Comparison of ENCODE assay signal across 24 cellular contexts in the genomic region with DNA sequence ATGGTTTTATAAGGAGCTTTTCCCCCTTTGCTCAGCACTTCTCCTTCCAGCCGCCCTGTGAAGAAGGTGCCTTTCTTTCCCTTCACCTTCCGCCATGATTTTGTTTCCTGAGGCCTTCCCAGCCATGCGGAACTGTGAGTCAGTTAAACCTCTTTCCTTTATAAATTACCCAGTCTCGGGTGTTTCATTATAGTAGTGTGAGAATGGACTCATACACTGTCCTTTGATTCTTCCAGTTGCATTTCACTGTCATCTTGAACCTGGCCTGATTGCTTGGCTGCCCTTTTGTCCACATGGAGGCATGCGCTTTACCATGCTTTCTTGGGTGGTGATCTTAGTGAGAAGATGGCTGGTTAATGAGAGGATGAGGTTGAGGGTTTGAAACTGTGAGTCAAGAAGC. TPM values are rescaled to one million over a fixed set of nuclear protein-coding genes. Genes with fewer than 3 reads are reported as not detected.
DNase-seq lines count a peak whose midpoint lies in the region; ATAC-seq and TF ChIP-seq lines count a peak whose summit lies in the region.
"Had no signal": no experiment of that assay in that cellular context is flagged by ENCODE, and none has a peak within 500 bp of the region (broad histone marks: within the 10 kb centered on the region; RNA-seq: fewer than 3 reads in every experiment).

No MANE protein-coding gene starts in this region.

- H2AK5ac ChIP-seq in IMR-90 (ENCODE audit: low read depth, low read length), result no peak overlapping the region

- no peaks in the 10 kb centered on the region for H3K27me3 ChIP-seq in IMR-90 (ENCODE audit: control insufficient read depth, insufficient read depth, low read length)
- H3K27me3 ChIP-seq in gastrocnemius medialis, result no peaks in the 10 kb centered on the region

- TF ChIP-seq CTCF in IMR-90 (conservative IDR thresholded peaks at IDR 0.05; ENCODE audit: low read depth, low read length) (no peak), gastrocnemius medialis (IDR thresholded peaks at IDR 0.05 in 4 of 5, conservative IDR thresholded peaks at IDR 0.05 in 1 of 5) (no peak)

- H3K4me2 ChIP-seq in IMR-90 (ENCODE audit: low read depth, low read length), result no peak overlapping the region
- H3K4me2 ChIP-seq: A549, KMS-11 had no signal

- H4K5ac ChIP-seq in IMR-90 (ENCODE audit: low read depth, low read length), result no peak overlapping the region

- no peak overlapping the region for H3K18ac ChIP-seq in IMR-90 (ENCODE audit: low read depth, low read length)

- H3K4me3 ChIP-seq in IMR-90 (ENCODE audit: insufficient read depth, low read depth, low read length) (no peak overlapping the region), gastrocnemius medialis (no peak overlapping the region)
- H3K4me3 ChIP-seq: A549, GM23248, HAP-1 had no signal

- H3K36me3 ChIP-seq in IMR-90 (ENCODE audit: control insufficient read depth, insufficient read depth, low read length) (no peaks in the 10 kb centered on the region; the same call in 1 of the 2 replicates), gastrocnemius medialis (no peaks in the 10 kb centered on the region)
- H3K36me3 ChIP-seq: HAP-1 had no signal

- H3K27me3 Mint-ChIP-seq in activated naive CD4-positive, alpha-beta T cell treated with anti-CD3 and anti-CD28 coated beads, Interleukin-2, amount 10 ng/mL, durations not matched to agents 7 days and 5 days, result no peaks in the 10 kb centered on the region
- H3K27me3 Mint-ChIP-seq: CD4-positive, alpha-beta memory T cell had no signal

- H2BK15ac ChIP-seq in IMR-90 (ENCODE audit: low read depth, low read length), result no peak overlapping the region

- POLR2A ChIA-PET in IMR-90 (lab: Charles Lee; ENCODE audit: unreplicated experiment), result no interaction called here

- no CpG with 5 or more reads among the region's 5 CpGs for WGBS in IMR-90 (ENCODE audit: extremely low coverage in 2 of 2, insufficient read length in 1 of 2), 2 experiments

- ATAC-seq in IMR-90 (ENCODE audit: low read depth), result no peak
- no peak for ATAC-seq in gastrocnemius medialis
- no peak for ATAC-seq in HG03095 (IDR thresholded peaks at IDR 0.05; ENCODE audit: unreplicated experiment)
- ATAC-seq: A549 had no signal

- peaks cover 5% of the 10 kb centered on the region for H3K4me1 ChIP-seq in IMR-90 (ENCODE audit: control insufficient read depth, insufficient read depth, low read length)
- H3K4me1 ChIP-seq in gastrocnemius medialis, result peaks cover 51% of the 10 kb centered on the region in 2 donors

- TF ChIP-seq POLR2A in IMR-90 (IDR thresholded peaks at IDR 0.05; ENCODE audit: low read depth, low read length), result no peak
- TF ChIP-seq POLR2A in gastrocnemius medialis (IDR thresholded peaks at IDR 0.05), result no peak

- no peaks in the 10 kb centered on the region for H3K9me3 ChIP-seq in IMR-90 (ENCODE audit: control insufficient read depth, insufficient read depth, low read length)
- no peaks in the 10 kb centered on the region for H3K9me3 ChIP-seq in gastrocnemius medialis
- H3K9me3 ChIP-seq: A549 had no signal

- no peaks in the 10 kb centered on the region for H3K9me3 Mint-ChIP-seq in activated naive CD4-positive, alpha-beta T cell treated with anti-CD3 and anti-CD28 coated beads, Interleukin-2, amount 10 ng/mL, durations not matched to agents 7 days and 5 days
- H3K9me3 Mint-ChIP-seq: CD4-positive, alpha-beta memory T cell; HFFc6 had no signal

- in situ Hi-C loops in ACHN (cut with HindIII; ENCODE audit: low pct_ligation_motif_present, low pct_unique_long_range_greater_than_20kb, low sequenced_read_pairs) (no loop called here), IMR-90 (cut with MboI; ENCODE audit: low sequenced_read_pairs) (no loop called here), gastrocnemius medialis (cut with MboI; ENCODE audit: low sequenced_read_pairs in 4 of 4) (no loop called here)

- H3K27ac Mint-ChIP-seq in activated naive CD4-positive, alpha-beta T cell treated with anti-CD3 and anti-CD28 coated beads, Interleukin-2, amount 10 ng/mL, durations not matched to agents 7 days and 5 days, result no peak overlapping the region
- H3K27ac Mint-ChIP-seq: CD4-positive, alpha-beta memory T cell; HFFc6 had no signal

- peaks cover 8% of the 10 kb centered on the region for H4K20me1 ChIP-seq in IMR-90 (ENCODE audit: insufficient read depth, low read length)

- no peak overlapping the region for H4K91ac ChIP-seq in IMR-90 (ENCODE audit: insufficient read depth, low read depth, low read length)

- intact Hi-C loops in IMR-90 (cut with micrococcal nuclease), result no loop called here
- intact Hi-C loops in gastrocnemius medialis (cut with DNase I; ENCODE audit: low total_unique reads), result no loop called here

- H3K4ac ChIP-seq in IMR-90 (ENCODE audit: low read depth, low read length), result no peak overlapping the region

- H2BK20ac ChIP-seq in IMR-90 (ENCODE audit: low read depth, low read length), result no peak overlapping the region

- H3K79me1 ChIP-seq in IMR-90 (ENCODE audit: low read depth in 1 of 2, low read length in 2 of 2), result peaks cover 20 to 54% of the 10 kb centered on the region in 2 experiments

- H3K4me3 Mint-ChIP-seq in activated naive CD4-positive, alpha-beta T cell treated with anti-CD3 and anti-CD28 coated beads, Interleukin-2, amount 10 ng/mL, durations not matched to agents 7 days and 5 days, result no peak overlapping the region
- H3K4me3 Mint-ChIP-seq: CD4-positive, alpha-beta memory T cell; HFFc6 had no signal

- 0 out of 2 replicates have a peak overlapping the region, but pooled peaks have one; percentile 29 for H3K14ac ChIP-seq in IMR-90 (replicated peaks; ENCODE audit: low read depth, low read length)

- H3K56ac ChIP-seq in IMR-90 (ENCODE audit: extremely low read depth, insufficient read depth, low read length), result no peak overlapping the region

- no peak overlapping the region for H2BK5ac ChIP-seq in IMR-90 (ENCODE audit: low read depth, low read length, poor library complexity, severe bottlenecking)

- no peak for TF ChIP-seq RAD21 in IMR-90 (IDR thresholded peaks at IDR 0.05; ENCODE audit: low read length)

- dilution Hi-C loops in IMR-90 (cut with HindIII; ENCODE audit: low sequenced_read_pairs, unreplicated experiment), result no loop called here

- CTCF ChIA-PET in IMR-90 (lab: Yijun Ruan, JAX), result no interaction called here
- CTCF ChIA-PET in activated naive CD4-positive, alpha-beta T cell treated with anti-CD3 and anti-CD28 coated beads, Interleukin-2, amount 10 ng/mL, durations not matched to agents 7 days and 5 days (lab: Charles Lee), result no interaction called here

- H3K9ac ChIP-seq in IMR-90 (ENCODE audit: low read depth, low read length), result no peak overlapping the region
- H3K9ac ChIP-seq: GM23248, KMS-11 had no signal

- no peak overlapping the region for H2AK9ac ChIP-seq in IMR-90 (replicated peaks; ENCODE audit: low read depth, low read length, poor library complexity)

- DNase-seq in ACHN, result peak; percentile 18
- no peak for DNase-seq in IMR-90
- DNase-seq in kidney tubule cell (ENCODE audit: low spot score), result peak; percentile 74
- DNase-seq in gastrocnemius medialis, result no peak
- no peak for DNase-seq in activated naive CD4-positive, alpha-beta T cell treated with anti-CD3 and anti-CD28 coated beads, Interleukin-2, amount 10 ng/mL, durations not matched to agents 7 days and 5 days
- no peak for DNase-seq in A172 (ENCODE audit: low spot score)
- DNase-seq: C1 segment of cervical spinal cord; CD4-positive, alpha-beta memory T cell; COR-L47; GM23248; HFFc6; MM.1S; NCI-H1048; NCI-H1417; NCI-H1694; NCI-H2029 treated with DMSO at 0.1 percent for 48 hours; NCI-H446 treated with DMSO at 0.1 percent for 48 hours; NCI-H526 treated with DMSO at 0.1 percent for 48 hours; SHP77 had no signal

- H3K9me1 ChIP-seq in IMR-90 (ENCODE audit: insufficient read depth, low read length), result peaks cover 7% of the 10 kb centered on the region; the same call in 1 of the 2 replicates

- no peak overlapping the region for H2AFZ ChIP-seq in IMR-90 (replicated peaks; ENCODE audit: low read length, poor library complexity)
- H2AFZ ChIP-seq: GM23248 had no signal

- H4K8ac ChIP-seq in IMR-90 (ENCODE audit: low read depth in 2 of 2, low read length in 2 of 2), result no peak overlapping the region

- no peak overlapping the region for H2BK120ac ChIP-seq in IMR-90 (ENCODE audit: low read depth, low read length)

- no peak overlapping the region for H3K23ac ChIP-seq in IMR-90 (ENCODE audit: low read depth, low read length)

- H3K36me3 Mint-ChIP-seq in activated naive CD4-positive, alpha-beta T cell treated with anti-CD3 and anti-CD28 coated beads, Interleukin-2, amount 10 ng/mL, durations not matched to agents 7 days and 5 days, result no peaks in the 10 kb centered on the region

- BruUV-seq in IMR-90 (replicated peaks; lab: Mats Ljungman, UMichigan), result no TSS peak

- no peak overlapping the region for H3K27ac ChIP-seq in IMR-90 (ENCODE audit: insufficient read depth, low read length)
- peak overlapping the region; percentile 80 to 98 (median 86) for H3K27ac ChIP-seq in gastrocnemius medialis
- H3K27ac ChIP-seq: A549, GM23248, KMS-11, RWPE1 had no signal

- H3K4me1 Mint-ChIP-seq in activated naive CD4-positive, alpha-beta T cell treated with anti-CD3 and anti-CD28 coated beads, Interleukin-2, amount 10 ng/mL, durations not matched to agents 7 days and 5 days, result no peaks in the 10 kb centered on the region

TF ChIP-seq in IMR-90, 13 proteins besides CTCF, POLR2A, EP300 and RAD21:
- TF ChIP-seq MAZ (IDR thresholded peaks at IDR 0.05; ENCODE audit: borderline replicate concordance, low read depth, low read length), result no peak
- TF ChIP-seq RCOR1 (IDR thresholded peaks at IDR 0.05; ENCODE audit: insufficient replicate concordance, low read length), result no peak

RNA-seq across cellular contexts. Expression of a gene that starts 23.2 kb away (rescaled TPM):
- total RNA-seq in IMR-90 (2012; rRNA removed), result 16.1 and 18.1 TPM in 2 replicates
- 8.4 and 9.2 TPM in 2 replicates for polyA plus RNA-seq in IMR-90 (2012; rRNA removed)
- 2.4 and 4.5 TPM in 2 replicates for polyA plus RNA-seq in IMR-90 (2012; cell fraction: cytosol; rRNA removed)
- polyA plus RNA-seq in IMR-90 (2012; cell fraction: nucleus; rRNA removed; ENCODE audit: low replicate concordance), result 1.5 and 6.2 TPM in 2 replicates
- total RNA-seq in gastrocnemius medialis, result 100 to 1,000 TPM; 117 to 453 (median 249) TPM
- total RNA-seq in A172 (2014; rRNA removed; shearing (Covaris generic)), result 13.8 and 16.9 TPM in 2 replicates

Comparison
In these comparisons a context has a peak if more than half of its experiments do, and no peak if none do; other contexts are left out.
1. DNase-seq: peak in ACHN (single experiment) and kidney tubule cell (single experiment); none in IMR-90 (single experiment), gastrocnemius medialis (0 of 2), activated naive CD4-positive, alpha-beta T cell treated with anti-CD3 and anti-CD28 coated beads, Interleukin-2, amount 10 ng/mL, durations not matched to agents 7 days and 5 days (single experiment) and A172 (single experiment).